Comparison of ENCODE assay signal across 7 cellular contexts in genomic region chr3:128845119-128845518, GRCh38. TPM values are rescaled to one million over a fixed set of nuclear protein-coding genes. Genes with fewer than 3 reads are reported as not detected.
A peak's percentile ranks its signal among the peaks of the same experiment; 100 is the strongest.
DNase-seq lines count a peak whose midpoint lies in the region; ATAC-seq, FAIRE-seq and TF ChIP-seq lines count a peak whose summit lies in the region.

No MANE protein-coding gene starts in this region.

- H2AFZ ChIP-seq in neural cell (ENCODE audit: low read depth, low read length), result no peak overlapping the region

- TF ChIP-seq CTCF in astrocyte of the spinal cord (IDR thresholded peaks at IDR 0.05; ENCODE audit: low read depth, low read length), result peak; percentile 41
- TF ChIP-seq CTCF in neural cell (IDR thresholded peaks at IDR 0.05; ENCODE audit: poor library complexity, severe bottlenecking), result no peak

- H3K4me3 ChIP-seq in astrocyte of the spinal cord (ENCODE audit: low read depth, low read length), result no peak overlapping the region
- peak overlapping the region; percentile 46 for H3K4me3 ChIP-seq in neural cell (ENCODE audit: low read length)

- H3K79me2 ChIP-seq in neural cell (replicated peaks; ENCODE audit: insufficient read depth, low read length), result no peaks in the 10 kb centered on the region

- no peak overlapping the region for H3K9ac ChIP-seq in neural cell (ENCODE audit: low read length)

- no peak overlapping the region for H3K4me2 ChIP-seq in neural cell (ENCODE audit: low read length)

- H3K9me2 ChIP-seq in neural cell (ENCODE audit: insufficient read depth, low read length), result no peaks in the 10 kb centered on the region

- in situ Hi-C loops in astrocyte of the spinal cord (cut with HindIII; ENCODE audit: low sequenced_read_pairs), result no loop called here

- no peak for TF ChIP-seq RAD21 in neural cell (conservative IDR thresholded peaks at IDR 0.05)

- H3F3A ChIP-seq in neural cell (ENCODE audit: insufficient read depth, low read length, poor library complexity, severe bottlenecking), result no peaks in the 10 kb centered on the region

- H3K27ac ChIP-seq in neural cell (ENCODE audit: low read length), result no peak overlapping the region

- no peaks in the 10 kb centered on the region for H3K36me3 ChIP-seq in neural cell (ENCODE audit: insufficient read depth, low read length)

- H3K9me3 ChIP-seq in neural cell (ENCODE audit: low read length), result no peaks in the 10 kb centered on the region

- no peaks in the 10 kb centered on the region for H4K20me1 ChIP-seq in neural cell (ENCODE audit: insufficient read depth)

- no peak for TF ChIP-seq EP300 in neural cell (conservative IDR thresholded peaks at IDR 0.05; ENCODE audit: poor library complexity, severe bottlenecking)

- no peak for ATAC-seq in HG03521 (IDR thresholded peaks at IDR 0.05; ENCODE audit: unreplicated experiment)

- peak; percentile 25 for DNase-seq in ELR (ENCODE audit: low read depth)
- peak; percentile 23 for DNase-seq in HTR-8/SVneo (ENCODE audit: insufficient read length, low spot score)
- DNase-seq in astrocyte of the spinal cord (ENCODE audit: low read depth, low spot score), result no peak
- DNase-seq in putamen (ENCODE audit: low spot score), result no peak
- DNase-seq in GM19240 (ENCODE audit: insufficient read length, low spot score), result no peak

- H3K27me3 ChIP-seq in neural cell (ENCODE audit: insufficient read depth, low read depth, low read length), result no peaks in the 10 kb centered on the region

- peak; percentile 63 for FAIRE-seq in HTR-8/SVneo (lab: Jason Lieb, UNC)

TF ChIP-seq in neural cell, 6 proteins besides CTCF, POLR2A, EP300 and RAD21:
- TF ChIP-seq POLR2AphosphoS5 (IDR thresholded peaks at IDR 0.05) (no peak), MXI1 (conservative IDR thresholded peaks at IDR 0.05; ENCODE audit: poor library complexity, severe bottlenecking) (no peak), REST (IDR thresholded peaks at IDR 0.05; ENCODE audit: borderline replicate concordance) (no peak), EZH2 (IDR thresholded peaks at IDR 0.05; ENCODE audit: borderline replicate concordance, insufficient read depth, low read length, poor library complexity, severe bottlenecking) (no peak), TAF1 (IDR thresholded peaks at IDR 0.05; ENCODE audit: low read depth) (no peak), SMC3 (conservative IDR thresholded peaks at IDR 0.05; ENCODE audit: poor library complexity) (no peak)
TF ChIP-seq in neural cell: peak in this region for 0.

RNA-seq across cellular contexts. Expression of gene ACAD9, which starts 34.3 kb away (rescaled TPM):
- polyA plus RNA-seq in neural cell, result 33.5 and 48.9 TPM in 2 replicates
- 39.2 and 58.0 TPM in 2 replicates for polyA minus RNA-seq in neural cell

Comparison
In these comparisons a context has a peak if more than half of its experiments do, and no peak if none do; other contexts are left out.
1. DNase-seq: peak in ELR (single experiment) and HTR-8/SVneo (single experiment); none in astrocyte of the spinal cord (single experiment), putamen (single experiment) and GM19240 (single experiment).